In the genomic region with DNA sequence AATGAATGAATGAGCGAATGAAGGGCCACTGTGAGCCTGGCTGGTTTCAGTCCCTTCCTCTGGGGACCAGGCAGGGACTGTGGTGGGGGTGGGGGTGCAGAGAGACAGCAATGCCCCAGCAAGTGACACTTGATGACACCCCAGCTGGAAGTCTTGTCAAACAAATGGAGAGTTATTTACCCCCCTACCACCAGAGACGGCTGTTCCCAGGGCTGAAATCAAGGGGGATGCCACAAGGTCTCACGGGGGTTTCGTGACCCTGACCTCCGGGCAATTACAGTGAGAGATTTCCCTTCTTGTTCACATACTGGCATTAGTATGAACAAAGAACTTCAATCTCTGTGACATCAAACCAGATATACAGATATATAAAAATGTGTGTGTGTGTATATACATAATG, we compare ENCODE assay signal across 18 cellular contexts. TPM values are rescaled to one million over a fixed set of nuclear protein-coding genes. Genes with fewer than 3 reads are reported as not detected.
DNase-seq lines count a peak whose midpoint lies in the region; ATAC-seq, FAIRE-seq and TF ChIP-seq lines count a peak whose summit lies in the region.
"Had no signal": no experiment of that assay in that cellular context is flagged by ENCODE, and none has a peak within 500 bp of the region (broad histone marks: within the 10 kb centered on the region; RNA-seq: fewer than 3 reads in every experiment).

No MANE protein-coding gene starts in this region.

- H3K27me3 ChIP-seq in GM12878 (replicated peaks in 1 of 2; ENCODE audit: control insufficient read depth in 2 of 2, insufficient read depth in 2 of 2, low read length in 1 of 2): no peaks in the 10 kb centered on the region
- H3K27me3 ChIP-seq in trophoblast cell (ENCODE audit: insufficient read depth, low read length): no peaks in the 10 kb centered on the region

- H3K4me2 ChIP-seq in GM12878 (ENCODE audit: control insufficient read depth, insufficient read depth) (no peak overlapping the region), trophoblast cell (ENCODE audit: low read length) (no peak overlapping the region)

- intact Hi-C loops in GM12878 (cut with micrococcal nuclease; ENCODE audit: unreplicated experiment): loop anchor here (5.0 to 10.0 kb wide), 4 partner anchors 142 to 1008 kb away; no protein-coding TSS in a partner anchor

- no peak overlapping the region for H4K8ac ChIP-seq in trophoblast cell (ENCODE audit: low read depth, low read length)

- H4K20me1 ChIP-seq in GM12878 (ENCODE audit: control insufficient read depth, insufficient read depth): no peaks in the 10 kb centered on the region

- H2AFZ ChIP-seq in GM12878 (ENCODE audit: control insufficient read depth, low read depth, low read length) (no peak overlapping the region), trophoblast cell (ENCODE audit: insufficient read depth, low read length, poor library complexity) (no peak overlapping the region)

- no peaks in the 10 kb centered on the region for H3K36me3 ChIP-seq in GM12878 (ENCODE audit: control insufficient read depth in 2 of 2, insufficient read depth in 2 of 2, low read length in 1 of 2)
- no peaks in the 10 kb centered on the region for H3K36me3 ChIP-seq in trophoblast cell (ENCODE audit: control insufficient read depth in 1 of 2, insufficient read depth in 2 of 2, low read length in 2 of 2)
- H3K36me3 ChIP-seq: HAP-1 had no signal

- no TSS peak for BruUV-seq in GM12878 (replicated peaks; lab: Mats Ljungman, UMichigan)

- TF ChIP-seq CTCF in GM12878 (IDR thresholded peaks at IDR 0.05 in 2 of 3, conservative IDR thresholded peaks at IDR 0.05 in 1 of 3; ENCODE audit: control insufficient read depth in 2 of 3, extremely low read depth in 1 of 3, insufficient read depth in 1 of 3, low read depth in 3 of 3, low read length in 3 of 3) (no peak), nephron progenitor cell (IDR thresholded peaks at IDR 0.05) (no peak)

- peak overlapping the region; percentile 58 for H3K27ac Mint-ChIP-seq in nephron progenitor cell
- H3K27ac Mint-ChIP-seq: CD4-positive, CD25-positive, alpha-beta regulatory T cell; CD8-positive, alpha-beta T cell; HFFc6 had no signal

- H3K4me1 ChIP-seq in GM12878 (ENCODE audit: control insufficient read depth, insufficient read depth, low read length): no peaks in the 10 kb centered on the region
- H3K4me1 ChIP-seq in trophoblast cell (ENCODE audit: control insufficient read depth in 1 of 2, insufficient read depth in 2 of 2, low read length in 2 of 2): no peaks in the 10 kb centered on the region
- H3K4me1 ChIP-seq: Caco-2 had no signal

- H2BK120ac ChIP-seq in trophoblast cell (ENCODE audit: insufficient read depth, low read length, poor library complexity): no peak overlapping the region

- no peak overlapping the region for H2BK5ac ChIP-seq in trophoblast cell (ENCODE audit: low read depth, low read length, poor library complexity)

- 0% methylated on average over 5 of the region's 5 CpGs for WGBS in GM12878 (ENCODE audit: insufficient coverage, insufficient replicate concordance, low lambda C conversion rate, missing lambda C conversion rate)
- no CpG with 5 or more reads among the region's 5 CpGs for WGBS in trophoblast cell (ENCODE audit: extremely low coverage, insufficient coverage, insufficient read length)

- H3K4me3 Mint-ChIP-seq in nephron progenitor cell: no peak overlapping the region
- H3K4me3 Mint-ChIP-seq: CD4-positive, CD25-positive, alpha-beta regulatory T cell; CD8-positive, alpha-beta T cell; HFFc6 had no signal

- FAIRE-seq in GM12878 (lab: Jason Lieb, UNC): no peak
- FAIRE-seq: G401.6, GM12891, H54 had no signal

- RAD21 ChIA-PET in GM12878 (lab: Charles Lee; ENCODE audit: unreplicated experiment): interaction anchor here (1.9 kb wide), 1 partner anchor 32 kb away, joined by 6 read pairs; no protein-coding TSS in a partner anchor

- H4K91ac ChIP-seq in trophoblast cell (ENCODE audit: low read depth, low read length): no peak overlapping the region

- H3K9ac ChIP-seq in GM12878 (ENCODE audit: control insufficient read depth, insufficient read depth, low read length) (no peak overlapping the region), trophoblast cell (ENCODE audit: low read length) (no peak overlapping the region)

- H3K4ac ChIP-seq in trophoblast cell (ENCODE audit: low read depth, low read length): no peak overlapping the region

- H3K18ac ChIP-seq in trophoblast cell (ENCODE audit: low read length): no peak overlapping the region

- CTCF ChIA-PET in GM12878 (lab: Yijun Ruan, JAX): interaction anchor here (0.6 to 4.3 kb wide), 8 partner anchors 11 to 659 kb away, joined by 3 to 46 read pairs (median 6); no protein-coding TSS in a partner anchor

- no peak overlapping the region for H3K23ac ChIP-seq in trophoblast cell (ENCODE audit: low read length)

- no peak overlapping the region for H4K12ac ChIP-seq in trophoblast cell (ENCODE audit: low read depth, low read length)

- peaks cover 5% of the 10 kb centered on the region for H3K36me3 Mint-ChIP-seq in nephron progenitor cell (ENCODE audit: low read depth)
- H3K36me3 Mint-ChIP-seq: CD4-positive, CD25-positive, alpha-beta regulatory T cell; CD8-positive, alpha-beta T cell had no signal

- H3K9me3 Mint-ChIP-seq in nephron progenitor cell: peaks cover 18% of the 10 kb centered on the region
- H3K9me3 Mint-ChIP-seq: CD8-positive, alpha-beta T cell; HFFc6 had no signal

- POLR2A ChIA-PET in GM12878 (lab: Charles Lee): no interaction called here

- no peak for DNase-seq in GM12878 (ENCODE audit: low read depth, low spot score)
- DNase-seq in nephron progenitor cell: peak; percentile 51
- no peak for DNase-seq in trophoblast cell
- DNase-seq in NCI-H1092 treated with DMSO at 0.1 percent for 48 hours (lab: John Stamatoyannopoulos, UW): no peak
- DNase-seq in GM19238 (ENCODE audit: insufficient read length, low spot score): no peak
- DNase-seq: Caco-2; CD4-positive, CD25-positive, alpha-beta regulatory T cell; CD8-positive, alpha-beta T cell; DMS153; DND-41; GOT3; HFFc6 had no signal

- in situ Hi-C loops in GM12878 (cut with MboI): loop anchor here (10.0 kb wide), 2 partner anchors 160 to 660 kb away; no protein-coding TSS in a partner anchor

- H2AK5ac ChIP-seq in trophoblast cell (ENCODE audit: low read length): no peak overlapping the region

- TF ChIP-seq EP300 in GM12878 (IDR thresholded peaks at IDR 0.05; ENCODE audit: borderline replicate concordance in 1 of 2, control insufficient read depth in 1 of 2, low read depth in 2 of 2, low read length in 2 of 2): no peak

- H3K4me3 ChIP-seq in GM12878: no peak overlapping the region
- H3K4me3 ChIP-seq in trophoblast cell (ENCODE audit: low read depth, low read length): no peak overlapping the region
- H3K4me3 ChIP-seq: HAP-1 had no signal

- peaks cover 11% of the 10 kb centered on the region for H3K27me3 Mint-ChIP-seq in nephron progenitor cell (ENCODE audit: low read depth, poor library complexity)

- no peak overlapping the region for H3K27ac ChIP-seq in GM12878 (ENCODE audit: control insufficient read depth, insufficient read depth)
- H3K27ac ChIP-seq in trophoblast cell (ENCODE audit: low read depth, low read length): no peak overlapping the region
- H3K27ac ChIP-seq: C4-2B had no signal

- no peak for TF ChIP-seq RAD21 in GM12878 (IDR thresholded peaks at IDR 0.05; ENCODE audit: insufficient read depth, low read depth, low read length)

- H3K4me1 Mint-ChIP-seq in nephron progenitor cell: peaks cover 60% of the 10 kb centered on the region
- H3K4me1 Mint-ChIP-seq: CD4-positive, CD25-positive, alpha-beta regulatory T cell had no signal

- H3K9me3 ChIP-seq in GM12878 (replicated peaks; ENCODE audit: control insufficient read depth, insufficient read depth, low read length) (no peaks in the 10 kb centered on the region; the same call in 2 of the 3 replicates), trophoblast cell (ENCODE audit: insufficient read depth, low read depth, low read length) (no peaks in the 10 kb centered on the region)
- H3K9me3 ChIP-seq: Caco-2, HAP-1 had no signal

- SMC1A ChIA-PET in GM12878 (lab: Charles Lee; ENCODE audit: uncharacterized antibody, unreplicated experiment): interaction anchor here (0.7 to 4.5 kb wide), 7 partner anchors 14 to 659 kb away, joined by 3 to 30 read pairs (median 6); no protein-coding TSS in a partner anchor

- peak overlapping the region; percentile 61 for H2BK12ac ChIP-seq in trophoblast cell (ENCODE audit: low read length)

- no peak for TF ChIP-seq POLR2A in GM12878 (IDR thresholded peaks at IDR 0.05; ENCODE audit: low read depth, low read length)

- no peak for ATAC-seq in GM12878
- ATAC-seq in GM18511 (IDR thresholded peaks at IDR 0.05; ENCODE audit: unreplicated experiment): no peak
- ATAC-seq: CD8-positive, alpha-beta T cell had no signal

- no peaks in the 10 kb centered on the region for H3K79me1 ChIP-seq in trophoblast cell (ENCODE audit: low read length)

- H3K14ac ChIP-seq in trophoblast cell (ENCODE audit: low read length): no peak overlapping the region

- H3K79me2 ChIP-seq in GM12878 (ENCODE audit: control insufficient read depth, insufficient read depth, low read length): no peaks in the 10 kb centered on the region
- no peaks in the 10 kb centered on the region for H3K79me2 ChIP-seq in trophoblast cell (ENCODE audit: control insufficient read depth, insufficient read depth, low read length, poor library complexity)

TF ChIP-seq in GM12878, 131 proteins besides CTCF, POLR2A, EP300 and RAD21 (continues in another document):
- TF ChIP-seq ZNF24 (IDR thresholded peaks at IDR 0.05) (peak; percentile 63; the same call in 1 of the 2 replicates), SIX5 (IDR thresholded peaks at IDR 0.05; ENCODE audit: low read depth, low read length, severe bottlenecking) (no peak), MEF2B (IDR thresholded peaks at IDR 0.05; ENCODE audit: partially characterized antibody, poor library complexity, severe bottlenecking) (peak; percentile 39)

RNA-seq across cellular contexts. Expression of gene LMO4, which starts 34.0 kb away (rescaled TPM):
- total RNA-seq in GM12878 (2013; cell fraction: nucleolus; rRNA removed): 8.4 and 11.3 TPM in 2 replicates
- total RNA-seq in GM12878 (2014; rRNA removed) (22.5 and 23.4 TPM in 2 replicates), GM12878 (2014; rRNA removed; fragmentation: Illumina TruSeq; extraction: Trizol) (18.9 and 19.4 TPM in 2 replicates), GM12878 (2021) (27.9 and 30.8 TPM in 2 replicates)
- 13.0 TPM for polyA plus RNA-seq in GM12878 (2011; ENCODE audit: low read depth)
- polyA plus RNA-seq in GM12878 (2011; rRNA removed) (70.5 and 76.6 TPM in 2 replicates), GM12878 (2014; fragmentation: Illumina TruSeq; extraction: Trizol) (22.6 and 25.2 TPM in 2 replicates), GM12878 (2014; fragmentation: Nextera tagmentation; extraction: Ambion mirVana) (1 to 10 TPM; 3.8 to 5.7 TPM), GM12878 (2014; rRNA removed) (30.4 and 35.3 TPM in 2 replicates), GM12878 (2016; fragmentation: Nextera tagmentation; extraction: Ambion mirVana) (1 to 10 TPM; 8.4 to 8.5 TPM)
- polyA plus RNA-seq in GM12878 (2011; cell fraction: cytosol; rRNA removed): 51.7 and 62.3 TPM in 2 replicates
- 82.7 and 110 TPM in 2 replicates for polyA plus RNA-seq in GM12878 (2011; cell fraction: nucleus; rRNA removed)
- 18.6 and 23.4 TPM in 2 replicates for polyA plus RNA-seq in GM12878 (2012)
- polyA minus RNA-seq in GM12878 (2011; rRNA and poly(A)+ RNA removed): 42.7 and 46.4 TPM in 2 replicates
- 13.8 and 14.9 TPM in 2 replicates for polyA minus RNA-seq in GM12878 (2011; cell fraction: cytosol; rRNA and poly(A)+ RNA removed)
- polyA minus RNA-seq in GM12878 (2011; cell fraction: nucleus; rRNA and poly(A)+ RNA removed): 24.2 and 34.6 TPM in 2 replicates
- polyA plus RNA-seq in trophoblast cell (2013): 197 TPM in 2 replicates
